Comparison of ENCODE assay signal across 19 cellular contexts in the genomic region with DNA sequence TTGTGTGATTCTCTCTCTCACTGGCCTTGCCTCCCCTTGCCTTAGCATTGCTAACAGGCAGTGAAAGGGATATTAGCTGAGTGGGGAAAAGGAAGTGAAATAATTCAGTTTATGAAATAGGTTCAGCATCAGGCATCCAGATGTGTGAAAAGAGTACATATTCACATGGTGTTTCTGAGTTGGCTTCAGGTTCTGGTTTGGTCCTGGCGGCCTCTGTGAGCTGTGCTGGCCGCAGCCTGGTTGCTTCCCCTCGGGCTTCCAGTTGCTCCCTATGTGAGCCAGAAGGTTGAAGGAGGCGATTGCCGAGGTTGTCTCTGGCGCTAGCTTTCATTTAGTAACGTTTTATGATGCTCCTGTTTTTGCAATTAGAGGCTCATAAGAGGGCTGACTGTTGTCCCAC.
DNase-seq lines count a peak whose midpoint lies in the region; ATAC-seq and TF ChIP-seq lines count a peak whose summit lies in the region.
"Had no signal": no experiment of that assay in that cellular context is flagged by ENCODE, and none has a peak within 500 bp of the region (broad histone marks: within the 10 kb centered on the region; RNA-seq: fewer than 3 reads in every experiment).

No MANE protein-coding gene starts in this region.

- H3K9ac ChIP-seq in OCI-LY3 (ENCODE audit: low read length) (0 out of 2 replicates have a peak overlapping the region, but pooled peaks have one; percentile 1), neural progenitor cell (no peak overlapping the region)

- H3K4me3 Mint-ChIP-seq in natural killer cell (no peak overlapping the region), neural progenitor cell (no peak overlapping the region)
- no peak overlapping the region for H3K4me3 Mint-ChIP-seq in natural killer cell treated with Interleukin-12 subunit alpha and Interleukin-12 subunit beta and Interleukin-15 and Interleukin-18, amount 100 ng/mL, for 72 hours
- H3K4me3 Mint-ChIP-seq: T-helper 1 cell treated with Interleukin-12 subunit alpha and Interleukin-12 subunit beta and Interleukin-4 antibody, amounts not matched to agents 30 μg/mL and 1 μg/mL, for 36 hours had no signal

- H3K4me1 ChIP-seq in OCI-LY3 (ENCODE audit: low read length): peaks cover 44% of the 10 kb centered on the region
- no peaks in the 10 kb centered on the region for H3K4me1 ChIP-seq in vagina
- H3K4me1 ChIP-seq in neural progenitor cell: no peaks in the 10 kb centered on the region

- H3K27me3 ChIP-seq in OCI-LY3 (ENCODE audit: low read depth, low read length) (no peaks in the 10 kb centered on the region), vagina (no peaks in the 10 kb centered on the region), neural progenitor cell (no peaks in the 10 kb centered on the region)
- H3K27me3 ChIP-seq: brain microvascular endothelial cell, ovary, sigmoid colon had no signal

- intact Hi-C loops in natural killer cell (cut with micrococcal nuclease): no loop called here
- intact Hi-C loops in vagina (cut with DNase I): no loop called here

- no peak overlapping the region for H2AFZ ChIP-seq in OCI-LY3 (ENCODE audit: low read depth, low read length)
- no peak overlapping the region for H2AFZ ChIP-seq in neural progenitor cell (replicated peaks)

- no peaks in the 10 kb centered on the region for H3K9me3 Mint-ChIP-seq in natural killer cell
- H3K9me3 Mint-ChIP-seq in natural killer cell treated with Interleukin-12 subunit alpha and Interleukin-12 subunit beta and Interleukin-15 and Interleukin-18, amount 100 ng/mL, for 72 hours: no peaks in the 10 kb centered on the region
- H3K9me3 Mint-ChIP-seq in neural progenitor cell: no peaks in the 10 kb centered on the region
- H3K9me3 Mint-ChIP-seq: activated naive CD4-positive, alpha-beta T cell treated with anti-CD3 and anti-CD28 coated beads, Interleukin-2, amount 50 U/mL, for 72 hours; T-helper 1 cell treated with Interleukin-12 subunit alpha and Interleukin-12 subunit beta and Interleukin-4 antibody, amounts not matched to agents 30 μg/mL and 1 μg/mL, for 36 hours had no signal

- peaks cover 16% of the 10 kb centered on the region for H3K36me3 Mint-ChIP-seq in natural killer cell
- peaks cover 9% of the 10 kb centered on the region for H3K36me3 Mint-ChIP-seq in natural killer cell treated with Interleukin-12 subunit alpha and Interleukin-12 subunit beta and Interleukin-15 and Interleukin-18, amount 100 ng/mL, for 72 hours
- peaks cover 7% of the 10 kb centered on the region for H3K36me3 Mint-ChIP-seq in neural progenitor cell

- H3F3A ChIP-seq in neural progenitor cell (ENCODE audit: low read depth): no peaks in the 10 kb centered on the region

- TF ChIP-seq CTCF in natural killer cell (IDR thresholded peaks at IDR 0.05) (no peak), OCI-LY3 (IDR thresholded peaks at IDR 0.05; ENCODE audit: low read depth, low read length) (no peak), fibroblast of mammary gland (conservative IDR thresholded peaks at IDR 0.05; ENCODE audit: control insufficient read depth, insufficient read depth, low read depth, low read length) (no peak), vagina (IDR thresholded peaks at IDR 0.05) (no peak), neural progenitor cell (IDR thresholded peaks at IDR 0.05) (no peak)

- peaks cover 52% of the 10 kb centered on the region for H4K20me1 ChIP-seq in OCI-LY3 (ENCODE audit: insufficient read depth, low read length)
- no peaks in the 10 kb centered on the region for H4K20me1 ChIP-seq in neural progenitor cell (ENCODE audit: low read depth)

- H3K9me3 ChIP-seq in OCI-LY3 (ENCODE audit: insufficient read depth, low read length) (no peaks in the 10 kb centered on the region), vagina (no peaks in the 10 kb centered on the region), neural progenitor cell (ENCODE audit: low read depth) (no peaks in the 10 kb centered on the region)
- H3K9me3 ChIP-seq: ovary, sigmoid colon had no signal

- H3K36me3 ChIP-seq in OCI-LY3 (replicated peaks; ENCODE audit: low read depth, low read length) (peaks cover 84% of the 10 kb centered on the region), vagina (peaks cover 0 to 13% of the 10 kb centered on the region in 2 donors), neural progenitor cell (no peaks in the 10 kb centered on the region)
- H3K36me3 ChIP-seq: ovary had no signal

- H3K4me2 ChIP-seq in OCI-LY3 (ENCODE audit: low read length): no peak overlapping the region
- H3K4me2 ChIP-seq in neural progenitor cell: no peak overlapping the region

- no peak for ATAC-seq in natural killer cell
- no peak for ATAC-seq in natural killer cell treated with Interleukin-12 subunit alpha and Interleukin-12 subunit beta and Interleukin-15 and Interleukin-18, amount 100 ng/mL, for 72 hours
- ATAC-seq: activated naive CD4-positive, alpha-beta T cell treated with anti-CD3 and anti-CD28 coated beads, Interleukin-2, amount 50 U/mL, for 72 hours; left ventricle myocardium superior had no signal

- DNase-seq in natural killer cell: no peak
- DNase-seq in natural killer cell treated with Interleukin-12 subunit alpha and Interleukin-12 subunit beta and Interleukin-15 and Interleukin-18, amount 100 ng/mL, for 72 hours (ENCODE audit: low spot score): no peak
- peak; percentile 51 for DNase-seq in fibroblast of mammary gland (ENCODE audit: low read depth)
- no peak for DNase-seq in vagina (ENCODE audit: extremely low spot score in 2 of 2)
- DNase-seq in neural progenitor cell (ENCODE audit: low spot score): no peak
- no peak for DNase-seq in activated gamma-delta T cell treated with Interleukin-2 at 50 U/mL for 16 hours
- DNase-seq in glomerular visceral epithelial cell (ENCODE audit: extremely low spot score): no peak
- DNase-seq: brain microvascular endothelial cell, dermis blood vessel endothelial cell, Kasumi-1, left ventricle myocardium superior, NCI-H1417, NCI-H524, ovary, sigmoid colon had no signal

- no peak for TF ChIP-seq POLR2A in vagina (IDR thresholded peaks at IDR 0.05)

- H3K27ac ChIP-seq in OCI-LY3 (ENCODE audit: low read length) (peak overlapping the region; percentile 29), vagina (peak overlapping the region; percentile 25), neural progenitor cell (no peak overlapping the region)
- H3K27ac ChIP-seq: brain microvascular endothelial cell, epithelial cell of prostate, ovary had no signal

- H3K27ac Mint-ChIP-seq in natural killer cell (peak overlapping the region; percentile 16 to 76), neural progenitor cell (no peak overlapping the region)
- peak overlapping the region in 1 of 2 donors; percentile 75 for H3K27ac Mint-ChIP-seq in natural killer cell treated with Interleukin-12 subunit alpha and Interleukin-12 subunit beta and Interleukin-15 and Interleukin-18, amount 100 ng/mL, for 72 hours
- H3K27ac Mint-ChIP-seq: T-helper 1 cell treated with Interleukin-12 subunit alpha and Interleukin-12 subunit beta and Interleukin-4 antibody, amounts not matched to agents 30 μg/mL and 1 μg/mL, for 36 hours had no signal

- no peak overlapping the region for H3K4me3 ChIP-seq in OCI-LY3 (ENCODE audit: low read length)
- H3K4me3 ChIP-seq in fibroblast of mammary gland (ENCODE audit: control insufficient read depth, low read depth, low read length): no peak overlapping the region
- no peak overlapping the region for H3K4me3 ChIP-seq in vagina
- H3K4me3 ChIP-seq in neural progenitor cell: no peak overlapping the region
- H3K4me3 ChIP-seq: ovary, sigmoid colon had no signal

- H3K4me1 Mint-ChIP-seq in natural killer cell (peaks cover 5 to 23% of the 10 kb centered on the region in 2 donors), neural progenitor cell (no peaks in the 10 kb centered on the region)
- H3K4me1 Mint-ChIP-seq in natural killer cell treated with Interleukin-12 subunit alpha and Interleukin-12 subunit beta and Interleukin-15 and Interleukin-18, amount 100 ng/mL, for 72 hours (ENCODE audit: low read depth in 2 of 2): peaks cover 5 to 8% of the 10 kb centered on the region in 2 donors

- H3K79me2 ChIP-seq in OCI-LY3 (ENCODE audit: low read length) (peaks cover 74% of the 10 kb centered on the region), neural progenitor cell (ENCODE audit: low read depth) (no peaks in the 10 kb centered on the region)

- H3K27me3 Mint-ChIP-seq in natural killer cell (ENCODE audit: low read depth in 2 of 2): no peaks in the 10 kb centered on the region
- no peaks in the 10 kb centered on the region for H3K27me3 Mint-ChIP-seq in natural killer cell treated with Interleukin-12 subunit alpha and Interleukin-12 subunit beta and Interleukin-15 and Interleukin-18, amount 100 ng/mL, for 72 hours
- H3K27me3 Mint-ChIP-seq in neural progenitor cell (ENCODE audit: insufficient read depth, low read depth): no peaks in the 10 kb centered on the region
